In the genomic region with DNA sequence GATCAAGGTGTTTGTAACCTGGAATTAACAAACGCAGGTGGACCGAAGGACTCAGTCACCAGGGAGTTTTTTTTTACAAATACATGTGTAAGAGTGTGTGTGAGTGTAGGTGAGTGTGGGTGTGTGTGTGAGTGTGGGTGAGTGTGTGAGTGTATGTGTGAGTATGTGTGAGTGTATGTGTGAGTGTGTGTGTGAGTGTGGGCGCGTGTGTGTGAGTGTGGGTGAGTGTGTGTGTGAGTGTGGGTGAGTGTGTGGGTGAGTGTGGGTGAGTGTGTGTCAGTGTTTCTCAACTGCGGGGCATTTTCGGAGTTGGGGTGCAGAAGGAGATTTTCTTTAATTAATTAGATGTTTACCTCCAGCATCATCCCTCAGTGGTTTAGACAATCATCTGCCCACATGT, we compare ENCODE assay signal across 17 cellular contexts.
DNase-seq lines count a peak whose midpoint lies in the region; ATAC-seq and TF ChIP-seq lines count a peak whose summit lies in the region.
"Had no signal": no experiment of that assay in that cellular context is flagged by ENCODE, and none has a peak within 500 bp of the region (broad histone marks: within the 10 kb centered on the region; RNA-seq: fewer than 3 reads in every experiment).

No MANE protein-coding gene starts in this region.

- H3K36me3 ChIP-seq in sigmoid colon, result no peaks in the 10 kb centered on the region
- H3K36me3 ChIP-seq: adrenal gland had no signal

- TF ChIP-seq EP300 in sigmoid colon (IDR thresholded peaks at IDR 0.05), result no peak

- no peaks in the 10 kb centered on the region for H3K27me3 Mint-ChIP-seq in activated CD4-positive, alpha-beta T cell treated with anti-CD3 and anti-CD28 coated beads, Interleukin-2, amount 10 ng/mL, durations not matched to agents 24 days and 14 days
- no peaks in the 10 kb centered on the region for H3K27me3 Mint-ChIP-seq in T-cell
- H3K27me3 Mint-ChIP-seq in activated naive CD8-positive, alpha-beta T cell treated with anti-CD3 and anti-CD28 coated beads, Interleukin-2, amount 10 ng/mL, durations not matched to agents 7 days and 5 days, result no peaks in the 10 kb centered on the region
- H3K27me3 Mint-ChIP-seq: stimulated activated memory B cell treated with anti-CD40 and anti-IgM and Interleukin-4, amounts not matched to agents 10 μg/mL and 1 μg/mL and 100 μg/mL, for 72 hours had no signal

- peaks cover 0 to 39% (median 33%) of the 10 kb centered on the region in 4 donors for H3K4me1 ChIP-seq in sigmoid colon
- H3K4me1 ChIP-seq: adrenal gland, Caco-2 had no signal

- H3K36me3 Mint-ChIP-seq in activated CD4-positive, alpha-beta T cell treated with anti-CD3 and anti-CD28 coated beads, Interleukin-2, amount 10 ng/mL, durations not matched to agents 24 days and 14 days (ENCODE audit: low read depth), result peaks cover 20% of the 10 kb centered on the region
- H3K36me3 Mint-ChIP-seq in T-cell, result peaks cover 29% of the 10 kb centered on the region
- peaks cover 31% of the 10 kb centered on the region for H3K36me3 Mint-ChIP-seq in activated naive CD8-positive, alpha-beta T cell treated with anti-CD3 and anti-CD28 coated beads, Interleukin-2, amount 10 ng/mL, durations not matched to agents 7 days and 5 days
- H3K36me3 Mint-ChIP-seq: naive B cell; stimulated activated memory B cell treated with anti-CD40 and anti-IgM and Interleukin-4, amounts not matched to agents 10 μg/mL and 1 μg/mL and 100 μg/mL, for 72 hours; WTC11 had no signal

- H3K4me3 Mint-ChIP-seq in activated CD4-positive, alpha-beta T cell treated with anti-CD3 and anti-CD28 coated beads, Interleukin-2, amount 10 ng/mL, durations not matched to agents 24 days and 14 days, result peak overlapping the region; percentile 89
- peak overlapping the region; percentile 92 to 94 (median 94) for H3K4me3 Mint-ChIP-seq in T-cell
- peak overlapping the region; percentile 82 for H3K4me3 Mint-ChIP-seq in activated naive CD8-positive, alpha-beta T cell treated with anti-CD3 and anti-CD28 coated beads, Interleukin-2, amount 10 ng/mL, durations not matched to agents 7 days and 5 days
- H3K4me3 Mint-ChIP-seq: naive B cell; stimulated activated memory B cell treated with anti-CD40 and anti-IgM and Interleukin-4, amounts not matched to agents 10 μg/mL and 1 μg/mL and 100 μg/mL, for 72 hours; WTC11 had no signal

- peak overlapping the region; percentile 97 for H3K27ac Mint-ChIP-seq in activated CD4-positive, alpha-beta T cell treated with anti-CD3 and anti-CD28 coated beads, Interleukin-2, amount 10 ng/mL, durations not matched to agents 24 days and 14 days
- H3K27ac Mint-ChIP-seq in T-cell, result peak overlapping the region; percentile 95 to 97
- H3K27ac Mint-ChIP-seq in activated naive CD8-positive, alpha-beta T cell treated with anti-CD3 and anti-CD28 coated beads, Interleukin-2, amount 10 ng/mL, durations not matched to agents 7 days and 5 days, result peak overlapping the region; percentile 90
- H3K27ac Mint-ChIP-seq: stimulated activated memory B cell treated with anti-CD40 and anti-IgM and Interleukin-4, amounts not matched to agents 10 μg/mL and 1 μg/mL and 100 μg/mL, for 72 hours; WTC11 had no signal

- TF ChIP-seq CTCF in sigmoid colon (IDR thresholded peaks at IDR 0.05), result no peak

- H3K27ac ChIP-seq in sigmoid colon, result peak overlapping the region in 3 of 4 donors; percentile 75 to 83 (median 80)
- H3K27ac ChIP-seq: adrenal gland had no signal

- intact Hi-C loops in activated CD4-positive, alpha-beta T cell treated with anti-CD3 and anti-CD28 coated beads, Interleukin-2, amount 10 ng/mL, durations not matched to agents 24 days and 14 days (cut with micrococcal nuclease), result loop anchor here (5.0 to 10.0 kb wide), 6 partner anchors 201 to 1211 kb away; no protein-coding TSS in a partner anchor
- intact Hi-C loops in sigmoid colon (cut with DNase I), result no loop called here

- ATAC-seq in T-cell (replicated peaks in 1 of 4), result no peak
- no peak for ATAC-seq in activated naive CD8-positive, alpha-beta T cell treated with anti-CD3 and anti-CD28 coated beads, Interleukin-2, amount 10 ng/mL, durations not matched to agents 7 days and 5 days (ENCODE audit: low read depth)
- ATAC-seq: left ventricle myocardium superior; stimulated activated memory B cell treated with anti-CD40 and anti-IgM and Interleukin-4, amounts not matched to agents 10 μg/mL and 1 μg/mL and 100 μg/mL, for 72 hours; WTC11 had no signal

- H3K9me3 Mint-ChIP-seq in activated CD4-positive, alpha-beta T cell treated with anti-CD3 and anti-CD28 coated beads, Interleukin-2, amount 10 ng/mL, durations not matched to agents 24 days and 14 days, result peaks cover 4% of the 10 kb centered on the region
- H3K9me3 Mint-ChIP-seq in T-cell, result peaks cover 0 to 3% (median 0%) of the 10 kb centered on the region in 3 donors
- H3K9me3 Mint-ChIP-seq in activated naive CD8-positive, alpha-beta T cell treated with anti-CD3 and anti-CD28 coated beads, Interleukin-2, amount 10 ng/mL, durations not matched to agents 7 days and 5 days, result peaks cover 2% of the 10 kb centered on the region

- no peaks in the 10 kb centered on the region for H3K9me3 ChIP-seq in sigmoid colon
- H3K9me3 ChIP-seq: adrenal gland, Caco-2 had no signal

- peaks cover 48% of the 10 kb centered on the region for H3K4me1 Mint-ChIP-seq in activated CD4-positive, alpha-beta T cell treated with anti-CD3 and anti-CD28 coated beads, Interleukin-2, amount 10 ng/mL, durations not matched to agents 24 days and 14 days
- H3K4me1 Mint-ChIP-seq in T-cell, result peaks cover 65 to 89% (median 77%) of the 10 kb centered on the region in 3 donors
- peaks cover 54% of the 10 kb centered on the region for H3K4me1 Mint-ChIP-seq in activated naive CD8-positive, alpha-beta T cell treated with anti-CD3 and anti-CD28 coated beads, Interleukin-2, amount 10 ng/mL, durations not matched to agents 7 days and 5 days
- H3K4me1 Mint-ChIP-seq: naive B cell; stimulated activated memory B cell treated with anti-CD40 and anti-IgM and Interleukin-4, amounts not matched to agents 10 μg/mL and 1 μg/mL and 100 μg/mL, for 72 hours had no signal

- no peak overlapping the region for H3K4me3 ChIP-seq in sigmoid colon
- H3K4me3 ChIP-seq: adrenal gland had no signal

- DNase-seq in activated CD4-positive, alpha-beta T cell treated with anti-CD3 and anti-CD28 coated beads, Interleukin-2, amount 10 ng/mL, durations not matched to agents 24 days and 14 days, result no peak
- DNase-seq in activated CD4-positive, alpha-beta T cell treated with anti-CD3 and anti-CD28 coated beads, Interleukin-2, amount 50 U/mL, for 48 hours, result no peak
- DNase-seq in T-cell (peak in 2 of 34 experiments; percentile 20 to 27), sigmoid colon (no peak), COLO668 (lab: John Stamatoyannopoulos, UW; ENCODE audit: unreplicated experiment) (no peak), kidney tubule cell (ENCODE audit: low spot score) (no peak), cerebellum (ENCODE audit: low spot score) (no peak)
- no peak for DNase-seq in activated naive CD8-positive, alpha-beta T cell treated with anti-CD3 and anti-CD28 coated beads, Interleukin-2, amount 10 ng/mL, durations not matched to agents 7 days and 5 days
- DNase-seq: adrenal gland, Caco-2, GOT3, KG1, left ventricle myocardium superior, naive B cell, NCI-H446 treated with DMSO at 0.1 percent for 48 hours had no signal

- POLR2A ChIA-PET in T-cell (lab: Charles Lee), result no interaction called here
- POLR2A ChIA-PET in activated naive CD8-positive, alpha-beta T cell treated with anti-CD3 and anti-CD28 coated beads, Interleukin-2, amount 10 ng/mL, durations not matched to agents 7 days and 5 days (lab: Charles Lee), result interaction anchor here (2.5 to 3.8 kb wide), 3 partner anchors 161 to 1296 kb away, joined by 13 to 76 read pairs (median 14); partner anchors contain the start of gene BCL11B

- CTCF ChIA-PET in T-cell (lab: Charles Lee), result interaction anchor here in 1 of 2 donors (0.6 kb wide), 3 partner anchors 64 to 758 kb away, joined by 3 to 5 read pairs (median 3); no protein-coding TSS in a partner anchor

- 76 to 77% methylated on average over 6 of the region's 6 CpGs for WGBS in sigmoid colon, 2 donors

- no peaks in the 10 kb centered on the region for H3K27me3 ChIP-seq in sigmoid colon
- H3K27me3 ChIP-seq: adrenal gland had no signal

- TF ChIP-seq POLR2A in sigmoid colon (IDR thresholded peaks at IDR 0.05), result no peak
